ENCODE assay signal across 1 cellular context in genomic region chr1:221937155-221937953, GRCh38.
TF ChIP-seq lines count a peak whose summit lies in the region.

No MANE protein-coding gene starts in this region.

TF ChIP-seq in GM12878, 131 proteins besides CTCF, POLR2A, EP300 and RAD21 (continued from another document):
- TF ChIP-seq SKIL (IDR thresholded peaks at IDR 0.05; ENCODE audit: low read depth, poor library complexity, severe bottlenecking) (peak; percentile 55), RELB (IDR thresholded peaks at IDR 0.05; ENCODE audit: low read depth) (peak; percentile 91), MXI1 (IDR thresholded peaks at IDR 0.05; ENCODE audit: low read depth, low read length) (no peak), EED (IDR thresholded peaks at IDR 0.05; ENCODE audit: low read depth) (0 out of 2 replicates have a peak, but pooled peaks have one; percentile 14), LARP7 (IDR thresholded peaks at IDR 0.05) (no peak), CUX1 (IDR thresholded peaks at IDR 0.05; ENCODE audit: insufficient replicate concordance, low read depth, low read length) (peak; percentile 45), ZSCAN29 (IDR thresholded peaks at IDR 0.05) (no peak), FOXK2 (IDR thresholded peaks at IDR 0.05) (no peak), ASH2L (IDR thresholded peaks at IDR 0.05; ENCODE audit: borderline replicate concordance, low read depth) (no peak), CBFB (IDR thresholded peaks at IDR 0.05; ENCODE audit: low read depth) (no peak), TCF3 (IDR thresholded peaks at IDR 0.05; ENCODE audit: borderline replicate concordance, insufficient read depth, low read depth, low read length) (no peak), BRCA1 (IDR thresholded peaks at IDR 0.05; ENCODE audit: low read depth, low read length) (no peak), YY1 (IDR thresholded peaks at IDR 0.05; ENCODE audit: low read depth, low read length) (no peak), ELK1 (IDR thresholded peaks at IDR 0.05; ENCODE audit: low read depth, low read length) (no peak), MLLT1 (IDR thresholded peaks at IDR 0.05) (0 out of 2 replicates have a peak, but pooled peaks have one; percentile 21), NBN (IDR thresholded peaks at IDR 0.05) (0 out of 2 replicates have a peak, but pooled peaks have one; percentile 33), MYB (IDR thresholded peaks at IDR 0.05; ENCODE audit: borderline replicate concordance, low read depth, low read length) (peak; percentile 19; the same call in 1 of the 2 replicates), SREBF2 (IDR thresholded peaks at IDR 0.05; ENCODE audit: low read length) (no peak), ATF2 (IDR thresholded peaks at IDR 0.05; ENCODE audit: low read length) (peak; percentile 53), RAD51 (IDR thresholded peaks at IDR 0.05) (0 out of 2 replicates have a peak, but pooled peaks have one; percentile 38), BACH1 (IDR thresholded peaks at IDR 0.05; ENCODE audit: borderline replicate concordance) (no peak), ZNF384 (IDR thresholded peaks at IDR 0.05; ENCODE audit: borderline replicate concordance, low read depth, low read length) (no peak), RCOR1 (conservative IDR thresholded peaks at IDR 0.05; ENCODE audit: low read depth, low read length) (no peak; the same call in 1 of the 2 replicates), TARDBP (IDR thresholded peaks at IDR 0.05; ENCODE audit: borderline replicate concordance) (no peak), IRF4 (IDR thresholded peaks at IDR 0.05; ENCODE audit: low read depth, low read length) (peak; percentile 49; the same call in 1 of the 2 replicates), NR2F1 (conservative IDR thresholded peaks at IDR 0.05) (no peak), FOS (IDR thresholded peaks at IDR 0.05; ENCODE audit: borderline replicate concordance, extremely low read depth, insufficient read length) (no peak), STAT3 (IDR thresholded peaks at IDR 0.05; ENCODE audit: low read depth, low read length) (peak; percentile 88; the same call in 1 of the 2 replicates), CREB1 (IDR thresholded peaks at IDR 0.05; ENCODE audit: low read depth) (no peak), IKZF1 (conservative IDR thresholded peaks at IDR 0.05) (0 out of 2 replicates have a peak, but pooled peaks have one; percentile 36), BHLHE40 (IDR thresholded peaks at IDR 0.05; ENCODE audit: borderline replicate concordance in 1 of 2, low read depth in 2 of 2, low read length in 1 of 2) (peak; percentile 61 to 74), IKZF2 (IDR thresholded peaks at IDR 0.05) (peak in 1 of 2 experiments; percentile 43; a peak in 1 of 4 replicates), CHD4 (IDR thresholded peaks at IDR 0.05) (no peak), SUPT20H (IDR thresholded peaks at IDR 0.05; ENCODE audit: borderline replicate concordance, control insufficient read depth, low read depth, low read length) (no peak), BCL3 (IDR thresholded peaks at IDR 0.05; ENCODE audit: borderline replicate concordance, insufficient read depth, low read depth, low read length, poor library complexity, severe bottlenecking) (no peak), RELA (IDR thresholded peaks at IDR 0.05; ENCODE audit: borderline replicate concordance, partially characterized antibody) (peak; percentile 49), MTA2 (IDR thresholded peaks at IDR 0.05; ENCODE audit: low read depth) (peak; percentile 52; the same call in 1 of the 2 replicates), ZBTB40 (IDR thresholded peaks at IDR 0.05; ENCODE audit: borderline replicate concordance) (no peak), MYC (IDR thresholded peaks at IDR 0.05; ENCODE audit: insufficient read depth, insufficient read length, insufficient replicate concordance, low read length, severe bottlenecking) (no peak), BMI1 (IDR thresholded peaks at IDR 0.05; ENCODE audit: borderline replicate concordance) (no peak), GATAD2B (conservative IDR thresholded peaks at IDR 0.05; ENCODE audit: low read depth) (no peak), SPI1 (IDR thresholded peaks at IDR 0.05; ENCODE audit: borderline replicate concordance, insufficient read depth, low read depth, low read length) (peak; percentile 16; the same call in 1 of the 2 replicates)
